In the genomic region with DNA sequence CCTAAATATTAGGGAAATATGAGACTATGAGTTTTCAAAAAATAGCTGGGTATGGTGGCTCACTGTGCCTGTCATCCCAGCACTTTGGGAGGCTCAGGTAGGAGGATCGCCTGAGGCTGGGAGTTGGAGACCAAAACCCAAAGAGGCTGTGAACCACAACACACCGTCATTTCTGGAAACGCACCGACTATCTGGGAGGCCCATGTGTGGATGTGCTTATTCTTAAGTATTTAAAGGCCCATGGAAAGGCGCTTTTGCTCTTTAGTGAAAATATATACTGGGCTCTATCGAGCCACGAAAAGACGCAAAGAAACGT, we compare ENCODE assay signal across 23 cellular contexts.
"Had no signal": no experiment of that assay in that cellular context is flagged by ENCODE, and none has a peak within 500 bp of the region (broad histone marks: within the 10 kb centered on the region; RNA-seq: fewer than 3 reads in every experiment).

No MANE protein-coding gene starts in this region.

- H3K4me3 ChIP-seq: left lung, ovary, psoas muscle, skin epidermis, spleen, testis, tibial artery had no signal

- ATAC-seq: effector memory CD8-positive, alpha-beta T cell; left lung; naive thymus-derived CD4-positive, alpha-beta T cell; psoas muscle; right cardiac atrium; stimulated activated memory B cell treated with anti-CD40 and anti-IgM and Interleukin-4, amounts not matched to agents 10 μg/mL and 1 μg/mL and 100 μg/mL, for 72 hours; stimulated activated naive CD8-positive, alpha-beta T cell treated with anti-CD3 and anti-CD28 coated beads, Interleukin-15, Interleukin-2, amounts not matched to agents 100 U/mL and 50 U/mL, for 24 hours had no signal

- H3K36me3 ChIP-seq: ovary had no signal

- H3K27ac Mint-ChIP-seq: effector memory CD8-positive, alpha-beta T cell; naive thymus-derived CD4-positive, alpha-beta T cell; stimulated activated memory B cell treated with anti-CD40 and anti-IgM and Interleukin-4, amounts not matched to agents 10 μg/mL and 1 μg/mL and 100 μg/mL, for 72 hours had no signal

- H3K27ac ChIP-seq: left lung, ovary, psoas muscle, skin epidermis, spleen, testis, tibial artery had no signal

- H3K4me3 Mint-ChIP-seq: effector memory CD8-positive, alpha-beta T cell; naive thymus-derived CD4-positive, alpha-beta T cell; nephron; stimulated activated memory B cell treated with anti-CD40 and anti-IgM and Interleukin-4, amounts not matched to agents 10 μg/mL and 1 μg/mL and 100 μg/mL, for 72 hours; type B pancreatic cell had no signal

- H3K4me1 ChIP-seq: psoas muscle, spleen, testis, tibial artery had no signal

- H3K9me3 ChIP-seq: left lung, ovary, psoas muscle, spleen, testis, tibial artery had no signal

- H3K9me3 Mint-ChIP-seq: effector memory CD8-positive, alpha-beta T cell; naive thymus-derived CD4-positive, alpha-beta T cell; nephron; stimulated activated memory B cell treated with anti-CD40 and anti-IgM and Interleukin-4, amounts not matched to agents 10 μg/mL and 1 μg/mL and 100 μg/mL, for 72 hours; type B pancreatic cell had no signal

- H3K27me3 ChIP-seq: left lung, ovary, spleen, testis, tibial artery had no signal

- H3K27me3 Mint-ChIP-seq: effector memory CD8-positive, alpha-beta T cell; naive thymus-derived CD4-positive, alpha-beta T cell; stimulated activated memory B cell treated with anti-CD40 and anti-IgM and Interleukin-4, amounts not matched to agents 10 μg/mL and 1 μg/mL and 100 μg/mL, for 72 hours; type B pancreatic cell had no signal

- DNase-seq: cortex of kidney; effector memory CD8-positive, alpha-beta T cell; head of caudate nucleus; left cardiac atrium; left lung; midbrain; naive thymus-derived CD4-positive, alpha-beta T cell; occipital lobe; ovary; posterior cingulate gyrus; psoas muscle; right cardiac atrium; spleen; stimulated activated CD4-positive, alpha-beta T cell treated with anti-CD3 and anti-CD28 coated beads, Interleukin-4, amount 100 ng/mL, for 4 hours; stimulated activated naive CD8-positive, alpha-beta T cell treated with anti-CD3 and anti-CD28 coated beads, Interleukin-15, Interleukin-2, amounts not matched to agents 100 U/mL and 50 U/mL, for 24 hours; substantia nigra; testis; tibial artery had no signal

- FAIRE-seq: frontal cortex had no signal
